In the genomic region with DNA sequence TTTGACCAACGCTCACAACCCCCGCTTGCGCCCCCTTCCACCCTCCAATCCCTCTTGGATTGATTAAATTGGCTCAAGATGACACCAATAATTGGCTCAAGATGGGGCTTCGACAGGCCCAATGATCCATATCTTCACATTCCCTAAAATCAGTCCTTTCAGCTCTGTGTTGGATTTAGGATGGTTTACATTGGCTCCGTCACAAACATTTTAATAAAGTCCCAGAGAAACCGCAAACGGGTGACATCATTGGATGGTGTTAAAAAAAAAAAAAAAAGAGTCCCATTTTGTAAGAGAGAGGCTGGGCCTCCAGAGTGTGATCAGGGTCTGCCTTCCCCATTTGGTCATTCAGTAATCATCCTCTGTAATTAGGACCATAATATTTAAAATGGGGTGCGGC, we compare ENCODE assay signal across 21 cellular contexts.
DNase-seq lines count a peak whose midpoint lies in the region; TF ChIP-seq lines count a peak whose summit lies in the region.
"Had no signal": no experiment of that assay in that cellular context is flagged by ENCODE, and none has a peak within 500 bp of the region (broad histone marks: within the 10 kb centered on the region; RNA-seq: fewer than 3 reads in every experiment).

No MANE protein-coding gene starts in this region.

- H3K9ac ChIP-seq in adipocyte (ENCODE audit: low read length), result no peak overlapping the region
- H3K9ac ChIP-seq: BLaER1 had no signal

- DNase-seq in ELR (ENCODE audit: low read depth), result peak; percentile 15
- peak; percentile 69 for DNase-seq in adipocyte (ENCODE audit: low read depth)
- DNase-seq in fibroblast of the aortic adventitia (ENCODE audit: low read depth), result peak; percentile 27
- no peak for DNase-seq in adrenal gland
- DNase-seq in nephron progenitor cell, result no peak
- DNase-seq in NCI-H1105 (lab: John Stamatoyannopoulos, UW), result no peak
- no peak for DNase-seq in globus pallidus (ENCODE audit: low spot score)
- DNase-seq: CD4-positive, alpha-beta T cell; COR-L47; DMS79; GOT3; HCEC 1CT; Karpas-422; NCI-H1436; NCI-H187 treated with DMSO at 0.1 percent for 48 hours; NCI-H2107; NCI-H510A; NCI-H748 treated with DMSO at 0.1 percent for 48 hours; NK-92 treated with Interleukin-12 subunit alpha and Interleukin-12 subunit beta, amount 100 ng/mL, for 24 hours; T-cell had no signal

- H3K4me1 Mint-ChIP-seq in nephron progenitor cell, result peaks cover 24% of the 10 kb centered on the region
- H3K4me1 Mint-ChIP-seq: T-cell had no signal

- H3K27ac Mint-ChIP-seq in nephron progenitor cell, result no peak overlapping the region
- H3K27ac Mint-ChIP-seq: CD4-positive, alpha-beta T cell; T-cell had no signal

- H3K4me3 ChIP-seq in adipocyte (ENCODE audit: low read length) (no peak overlapping the region), fibroblast of the aortic adventitia (ENCODE audit: low read depth, low read length) (no peak overlapping the region), adrenal gland (no peak overlapping the region)
- H3K4me3 ChIP-seq: BLaER1 had no signal

- no peaks in the 10 kb centered on the region for H3K4me1 ChIP-seq in adipocyte (ENCODE audit: control insufficient read depth, insufficient read depth, low read length)
- peaks cover 15 to 16% of the 10 kb centered on the region in 2 donors for H3K4me1 ChIP-seq in adrenal gland (replicated peaks in 1 of 2)
- H3K4me1 ChIP-seq: BLaER1 had no signal

- H3K27me3 Mint-ChIP-seq in nephron progenitor cell (ENCODE audit: low read depth, poor library complexity), result peaks cover 2% of the 10 kb centered on the region
- H3K27me3 Mint-ChIP-seq: CD4-positive, alpha-beta T cell had no signal

- TF ChIP-seq CTCF in fibroblast of the aortic adventitia (IDR thresholded peaks at IDR 0.05; ENCODE audit: insufficient read depth, low read length) (no peak), adrenal gland (IDR thresholded peaks at IDR 0.05) (no peak), nephron progenitor cell (IDR thresholded peaks at IDR 0.05) (no peak)

- WGBS in adrenal gland, 4 donors, result 80 to 91% (median 87%) methylated on average over 8 of the region's 8 CpGs

- no peaks in the 10 kb centered on the region for H3K9me3 ChIP-seq in adipocyte (ENCODE audit: control insufficient read depth, low read length)
- H3K9me3 ChIP-seq in adrenal gland (replicated peaks in 1 of 3), result no peaks in the 10 kb centered on the region
- H3K9me3 ChIP-seq: BLaER1 had no signal

- TF ChIP-seq POLR2A in adrenal gland (IDR thresholded peaks at IDR 0.05), result no peak

- no peaks in the 10 kb centered on the region for H3K36me3 ChIP-seq in adipocyte (ENCODE audit: control insufficient read depth, insufficient read depth, low read length, severe bottlenecking)
- no peaks in the 10 kb centered on the region for H3K36me3 ChIP-seq in adrenal gland (replicated peaks in 1 of 2)
- H3K36me3 ChIP-seq: BLaER1 had no signal

- H3K27me3 ChIP-seq in adipocyte (replicated peaks; ENCODE audit: control insufficient read depth, insufficient read depth, low read length) (no peaks in the 10 kb centered on the region), adrenal gland (no peaks in the 10 kb centered on the region)
- H3K27me3 ChIP-seq: BLaER1 had no signal

- H3K36me3 Mint-ChIP-seq in nephron progenitor cell (ENCODE audit: low read depth), result no peaks in the 10 kb centered on the region
- H3K36me3 Mint-ChIP-seq: T-cell had no signal

- no peaks in the 10 kb centered on the region for H3K9me3 Mint-ChIP-seq in nephron progenitor cell
- H3K9me3 Mint-ChIP-seq: CD4-positive, alpha-beta T cell; T-cell had no signal

- H3K27ac ChIP-seq in adrenal gland, result no peak overlapping the region
- H3K27ac ChIP-seq: BLaER1 had no signal

- intact Hi-C loops in adrenal gland (cut with DNase I), result no loop called here

- H3K4me3 Mint-ChIP-seq in nephron progenitor cell, result no peak overlapping the region
- H3K4me3 Mint-ChIP-seq: CD4-positive, alpha-beta T cell; T-cell had no signal

Comparison
In these comparisons a context has a peak if more than half of its experiments do, and no peak if none do; other contexts are left out.
1. DNase-seq: peak in ELR (single experiment), adipocyte (single experiment) and fibroblast of the aortic adventitia (single experiment); none in adrenal gland (0 of 7), nephron progenitor cell (single experiment), NCI-H1105 (single experiment) and globus pallidus (single experiment).